In genomic region chr10:1398626-1399410, GRCh38 we compare ENCODE assay signal across 21 cellular contexts.
"Had no signal": no experiment of that assay in that cellular context is flagged by ENCODE, and none has a peak within 500 bp of the region (broad histone marks: within the 10 kb centered on the region; RNA-seq: fewer than 3 reads in every experiment).

No MANE protein-coding gene starts in this region.

- DNase-seq: activated B cell treated with CpG ODN at 0.5 μM for 24 hours; activated CD4-positive, alpha-beta T cell treated with anti-CD3 and anti-CD28 coated beads for 4 hours; activated CD8-positive, alpha-beta T cell treated with anti-CD3 and anti-CD28 coated beads for 36 hours; activated T-cell treated with anti-CD3 and anti-CD28 coated beads, Interleukin-2, amount 50 U/mL, for 72 hours; erythroblast; kidney; stimulated activated CD4-positive, alpha-beta T cell treated with anti-CD3 and anti-CD28 coated beads, Interleukin-4, amount 100 ng/mL, for 1 hour; thyroid gland had no signal

- H3K4me1 Mint-ChIP-seq: activated B cell treated with CpG ODN at 0.5 μM for 24 hours; stimulated activated memory B cell treated with anti-CD40 and anti-IgM and Interleukin-4, amounts not matched to agents 10 μg/mL and 1 μg/mL and 100 μg/mL, for 72 hours had no signal

- H3K36me3 ChIP-seq: neutrophil, thyroid gland had no signal

- H3K4me1 ChIP-seq: parathyroid adenoma, thyroid gland had no signal

- H3K27me3 ChIP-seq: neutrophil, thyroid gland had no signal

- H3K36me3 Mint-ChIP-seq: activated naive CD8-positive, alpha-beta T cell; mesothelial cell of epicardium; natural killer cell treated with Interleukin-12 subunit alpha and Interleukin-12 subunit beta and Interleukin-15 and Interleukin-18, amount 100 ng/mL, for 72 hours; stimulated activated memory B cell treated with anti-CD40 and anti-IgM and Interleukin-4, amounts not matched to agents 10 μg/mL and 1 μg/mL and 100 μg/mL, for 72 hours had no signal

- H3K9me3 Mint-ChIP-seq: activated B cell treated with CpG ODN at 0.5 μM for 24 hours; activated CD8-positive, alpha-beta T cell treated with anti-CD3 and anti-CD28 coated beads for 36 hours; activated T-cell treated with anti-CD3 and anti-CD28 coated beads, Interleukin-2, amount 50 U/mL, for 72 hours; mesothelial cell of epicardium; natural killer cell treated with Interleukin-12 subunit alpha and Interleukin-12 subunit beta and Interleukin-15 and Interleukin-18, amount 100 ng/mL, for 72 hours; stimulated activated memory B cell treated with anti-CD40 and anti-IgM and Interleukin-4, amounts not matched to agents 10 μg/mL and 1 μg/mL and 100 μg/mL, for 72 hours; T-helper 2 cell treated with Interferon-gamma antibody and Interleukin-4, amounts not matched to agents 5 μg/mL and 100 μg/mL, for 36 hours had no signal

- ATAC-seq: activated CD8-positive, alpha-beta T cell treated with anti-CD3 and anti-CD28 coated beads for 36 hours; activated T-cell treated with anti-CD3 and anti-CD28 coated beads, Interleukin-2, amount 50 U/mL, for 72 hours; left lobe of liver; natural killer cell treated with Interleukin-12 subunit alpha and Interleukin-12 subunit beta and Interleukin-15 and Interleukin-18, amount 100 ng/mL, for 72 hours; sciatic nerve; stimulated activated memory B cell treated with anti-CD40 and anti-IgM and Interleukin-4, amounts not matched to agents 10 μg/mL and 1 μg/mL and 100 μg/mL, for 72 hours had no signal

- H3K27me3 Mint-ChIP-seq: activated CD8-positive, alpha-beta T cell treated with anti-CD3 and anti-CD28 coated beads for 36 hours had no signal

- H3K27ac Mint-ChIP-seq: activated B cell treated with CpG ODN at 0.5 μM for 24 hours; activated CD8-positive, alpha-beta T cell treated with anti-CD3 and anti-CD28 coated beads for 36 hours; activated naive CD8-positive, alpha-beta T cell; activated T-cell treated with anti-CD3 and anti-CD28 coated beads, Interleukin-2, amount 50 U/mL, for 72 hours; mesothelial cell of epicardium; natural killer cell treated with Interleukin-12 subunit alpha and Interleukin-12 subunit beta and Interleukin-15 and Interleukin-18, amount 100 ng/mL, for 72 hours; stimulated activated memory B cell treated with anti-CD40 and anti-IgM and Interleukin-4, amounts not matched to agents 10 μg/mL and 1 μg/mL and 100 μg/mL, for 72 hours; T-helper 2 cell treated with Interferon-gamma antibody and Interleukin-4, amounts not matched to agents 5 μg/mL and 100 μg/mL, for 36 hours had no signal

- H3K27ac ChIP-seq: dorsolateral prefrontal cortex, neutrophil, parathyroid adenoma, thyroid gland had no signal

- H3K9me3 ChIP-seq: neutrophil, SK-N-SH, thyroid gland had no signal

- H3K4me3 Mint-ChIP-seq: activated B cell treated with CpG ODN at 0.5 μM for 24 hours; activated CD8-positive, alpha-beta T cell treated with anti-CD3 and anti-CD28 coated beads for 36 hours; activated naive CD8-positive, alpha-beta T cell; activated T-cell treated with anti-CD3 and anti-CD28 coated beads, Interleukin-2, amount 50 U/mL, for 72 hours; mesothelial cell of epicardium; natural killer cell treated with Interleukin-12 subunit alpha and Interleukin-12 subunit beta and Interleukin-15 and Interleukin-18, amount 100 ng/mL, for 72 hours; stimulated activated memory B cell treated with anti-CD40 and anti-IgM and Interleukin-4, amounts not matched to agents 10 μg/mL and 1 μg/mL and 100 μg/mL, for 72 hours; T-helper 2 cell treated with Interferon-gamma antibody and Interleukin-4, amounts not matched to agents 5 μg/mL and 100 μg/mL, for 36 hours had no signal

- H3K4me3 ChIP-seq: dorsolateral prefrontal cortex, lung, smooth muscle cell, thyroid gland had no signal
